ENCODE assay signal across 11 cellular contexts in genomic region chr3:67048716-67049076, GRCh38. TPM values are rescaled to one million over a fixed set of nuclear protein-coding genes. Genes with fewer than 3 reads are reported as not detected.
DNase-seq lines count a peak whose midpoint lies in the region; ATAC-seq, FAIRE-seq and TF ChIP-seq lines count a peak whose summit lies in the region.
"Had no signal": no experiment of that assay in that cellular context is flagged by ENCODE, and none has a peak within 500 bp of the region (broad histone marks: within the 10 kb centered on the region; RNA-seq: fewer than 3 reads in every experiment).

No MANE protein-coding gene starts in this region.

- RAD21 ChIA-PET in GM12878 (lab: Charles Lee; ENCODE audit: unreplicated experiment) = interaction anchor here (1.1 to 5.2 kb wide), 7 partner anchors 25 to 65 kb away, joined by 3 to 47 read pairs (median 5); partner anchors contain the start of gene KBTBD8

- H3K4me1 ChIP-seq in GM12878 (ENCODE audit: control insufficient read depth, insufficient read depth, low read length) (peaks cover 24% of the 10 kb centered on the region), hepatocyte (ENCODE audit: insufficient read depth) (no peaks in the 10 kb centered on the region)

- H3K4me2 ChIP-seq in GM12878 (ENCODE audit: control insufficient read depth, insufficient read depth) (peak overlapping the region; percentile 69), hepatocyte (no peak overlapping the region)

- ATAC-seq in GM19025 (IDR thresholded peaks at IDR 0.05; ENCODE audit: low read depth, unreplicated experiment) = peak; percentile 54
- ATAC-seq in GM21723 (IDR thresholded peaks at IDR 0.05; ENCODE audit: unreplicated experiment) = peak; percentile 64
- peak; percentile 64 for ATAC-seq in HG03159 (IDR thresholded peaks at IDR 0.05; ENCODE audit: unreplicated experiment)
- ATAC-seq in GM12878 = peak; percentile 92

- FAIRE-seq in GM12878 (lab: Jason Lieb, UNC) (no peak), GM12891 (lab: Jason Lieb, UNC) (no peak)
- FAIRE-seq: keratinocyte had no signal

- intact Hi-C loops in GM12878 (cut with micrococcal nuclease; ENCODE audit: unreplicated experiment) = loop anchor here (1.0 to 5.0 kb wide), 2 partner anchors 48 to 64 kb away; no protein-coding TSS in a partner anchor
- intact Hi-C loops in activated CD4-positive, alpha-beta T cell treated with anti-CD3 and anti-CD28 coated beads, Interleukin-2, amount 10 ng/mL, durations not matched to agents 24 days and 14 days (cut with micrococcal nuclease) = no loop called here

- H3K36me3 ChIP-seq in GM12878 (ENCODE audit: control insufficient read depth in 2 of 2, insufficient read depth in 2 of 2, low read length in 1 of 2) = no peaks in the 10 kb centered on the region
- no peaks in the 10 kb centered on the region for H3K36me3 ChIP-seq in hepatocyte (replicated peaks; ENCODE audit: insufficient read depth, low read depth)

- no peaks in the 10 kb centered on the region for H3K9me2 ChIP-seq in hepatocyte (replicated peaks; ENCODE audit: insufficient read depth)

- SMC1A ChIA-PET in GM12878 (lab: Charles Lee; ENCODE audit: uncharacterized antibody, unreplicated experiment) = interaction anchor here (0.7 to 5.3 kb wide), 14 partner anchors 13 to 605 kb away, joined by 3 to 36 read pairs (median 4); partner anchors contain the start of gene KBTBD8

- in situ Hi-C loops in GM12878 (cut with MboI) = no loop called here

- POLR2A ChIA-PET in GM12878 (lab: Charles Lee) = interaction anchor here (1.3 to 2.8 kb wide), 4 partner anchors 31 to 50 kb away, joined by 3 to 8 read pairs (median 5); partner anchors contain the start of gene KBTBD8

- peaks cover 2% of the 10 kb centered on the region for H3K9me3 Mint-ChIP-seq in activated CD4-positive, alpha-beta T cell treated with anti-CD3 and anti-CD28 coated beads, Interleukin-2, amount 10 ng/mL, durations not matched to agents 24 days and 14 days
- H3K9me3 Mint-ChIP-seq: T-helper 2 cell treated with Interferon-gamma antibody and Interleukin-4, amounts not matched to agents 5 μg/mL and 100 μg/mL, for 36 hours had no signal

- H3K27ac ChIP-seq in GM12878 (ENCODE audit: control insufficient read depth, insufficient read depth) (peak overlapping the region; percentile 54), hepatocyte (no peak overlapping the region)

- DNase-seq in GM12878 (ENCODE audit: low read depth, low spot score) (peak; percentile 35), GM12891 (ENCODE audit: insufficient read length, low spot score) (no peak), hepatocyte (ENCODE audit: low spot score) (no peak)
- no peak for DNase-seq in activated CD4-positive, alpha-beta T cell treated with anti-CD3 and anti-CD28 coated beads, Interleukin-2, amount 10 ng/mL, durations not matched to agents 24 days and 14 days
- DNase-seq: stimulated activated CD4-positive, alpha-beta T cell treated with anti-CD3 and anti-CD28 coated beads, Interleukin-1b, Interleukin-23, amount 100 ng/mL, for 48 hours had no signal

- H3K9me3 ChIP-seq in GM12878 (replicated peaks; ENCODE audit: control insufficient read depth, insufficient read depth, low read length) (no peaks in the 10 kb centered on the region; the same call in 1 of the 3 replicates), hepatocyte (ENCODE audit: low read depth) (no peaks in the 10 kb centered on the region)

- TF ChIP-seq EP300 in GM12878 (IDR thresholded peaks at IDR 0.05; ENCODE audit: borderline replicate concordance in 1 of 2, control insufficient read depth in 1 of 2, low read depth in 2 of 2, low read length in 2 of 2) = no peak; a peak in 1 of 4 replicates

- WGBS in GM12878 (ENCODE audit: insufficient coverage, insufficient replicate concordance, low lambda C conversion rate, missing lambda C conversion rate) = 31% methylated on average over 3 of the region's 3 CpGs
- WGBS in hepatocyte (ENCODE audit: low lambda C conversion rate, missing lambda C conversion rate) = 85% methylated on average over 3 of the region's 3 CpGs

- H3K27me3 Mint-ChIP-seq in activated CD4-positive, alpha-beta T cell treated with anti-CD3 and anti-CD28 coated beads, Interleukin-2, amount 10 ng/mL, durations not matched to agents 24 days and 14 days = peaks cover 8% of the 10 kb centered on the region
- H3K27me3 Mint-ChIP-seq: brain had no signal

- TF ChIP-seq CTCF in GM12878 (IDR thresholded peaks at IDR 0.05 in 2 of 3, conservative IDR thresholded peaks at IDR 0.05 in 1 of 3; ENCODE audit: control insufficient read depth in 2 of 3, extremely low read depth in 1 of 3, insufficient read depth in 1 of 3, low read depth in 3 of 3, low read length in 3 of 3) (no peak), hepatocyte (IDR thresholded peaks at IDR 0.05; ENCODE audit: poor library complexity) (no peak)

- BruUV-seq in GM12878 (replicated peaks; lab: Mats Ljungman, UMichigan) = no TSS peak

- TF ChIP-seq RAD21 in GM12878 (IDR thresholded peaks at IDR 0.05; ENCODE audit: insufficient read depth, low read depth, low read length) = no peak

- H4K20me1 ChIP-seq in GM12878 (ENCODE audit: control insufficient read depth, insufficient read depth) (no peaks in the 10 kb centered on the region), hepatocyte (ENCODE audit: insufficient read depth, poor library complexity, severe bottlenecking) (no peaks in the 10 kb centered on the region)

- H3K27ac Mint-ChIP-seq in activated CD4-positive, alpha-beta T cell treated with anti-CD3 and anti-CD28 coated beads, Interleukin-2, amount 10 ng/mL, durations not matched to agents 24 days and 14 days = no peak overlapping the region
- H3K27ac Mint-ChIP-seq: brain; T-helper 2 cell treated with Interferon-gamma antibody and Interleukin-4, amounts not matched to agents 5 μg/mL and 100 μg/mL, for 36 hours had no signal

- H3K9ac ChIP-seq in GM12878 (ENCODE audit: control insufficient read depth, insufficient read depth, low read length) = peak overlapping the region; percentile 23

- H2AFZ ChIP-seq in GM12878 (ENCODE audit: control insufficient read depth, low read depth, low read length) (peak overlapping the region; percentile 67), hepatocyte (no peak overlapping the region)

- H3K4me1 Mint-ChIP-seq in activated CD4-positive, alpha-beta T cell treated with anti-CD3 and anti-CD28 coated beads, Interleukin-2, amount 10 ng/mL, durations not matched to agents 24 days and 14 days = no peaks in the 10 kb centered on the region

- H3K27me3 ChIP-seq in GM12878 (replicated peaks in 1 of 2; ENCODE audit: control insufficient read depth in 2 of 2, insufficient read depth in 2 of 2, low read length in 1 of 2) (no peaks in the 10 kb centered on the region), hepatocyte (no peaks in the 10 kb centered on the region)

- no peaks in the 10 kb centered on the region for H3K36me3 Mint-ChIP-seq in activated CD4-positive, alpha-beta T cell treated with anti-CD3 and anti-CD28 coated beads, Interleukin-2, amount 10 ng/mL, durations not matched to agents 24 days and 14 days (ENCODE audit: low read depth)
- H3K36me3 Mint-ChIP-seq: brain had no signal

- H3K79me2 ChIP-seq in GM12878 (ENCODE audit: control insufficient read depth, insufficient read depth, low read length) (no peaks in the 10 kb centered on the region), hepatocyte (no peaks in the 10 kb centered on the region)

- CTCF ChIA-PET in GM12878 (lab: Yijun Ruan, JAX) = interaction anchor here (0.7 to 4.6 kb wide), 11 partner anchors 10 to 81 kb away, joined by 3 to 47 read pairs (median 4); no protein-coding TSS in a partner anchor

- no peak overlapping the region for H3K4me3 Mint-ChIP-seq in activated CD4-positive, alpha-beta T cell treated with anti-CD3 and anti-CD28 coated beads, Interleukin-2, amount 10 ng/mL, durations not matched to agents 24 days and 14 days
- H3K4me3 Mint-ChIP-seq: brain; T-helper 2 cell treated with Interferon-gamma antibody and Interleukin-4, amounts not matched to agents 5 μg/mL and 100 μg/mL, for 36 hours had no signal

- TF ChIP-seq POLR2A in GM12878 (IDR thresholded peaks at IDR 0.05; ENCODE audit: low read depth, low read length) = no peak
- no peak for TF ChIP-seq POLR2A in GM12891 (IDR thresholded peaks at IDR 0.05; ENCODE audit: low read depth, low read length)

- H3K4me3 ChIP-seq in GM12878 = no peak overlapping the region
- no peak overlapping the region for H3K4me3 ChIP-seq in hepatocyte

TF ChIP-seq in GM12878, 131 proteins besides CTCF, POLR2A, EP300 and RAD21 (continues in another document):
- peak; percentile 1; the same call in 1 of the 2 replicates for TF ChIP-seq NFIC (IDR thresholded peaks at IDR 0.05; ENCODE audit: low read depth, low read length)
- no peak; the same call in 1 of the 2 replicates for TF ChIP-seq CREM (IDR thresholded peaks at IDR 0.05; ENCODE audit: low read depth)
- TF ChIP-seq BHLHE40 (IDR thresholded peaks at IDR 0.05; ENCODE audit: borderline replicate concordance in 1 of 2, low read depth in 2 of 2, low read length in 1 of 2) = no peak

TF ChIP-seq in GM12891, 5 proteins besides CTCF, POLR2A, EP300 and RAD21:
- no peak for TF ChIP-seq SPI1 (IDR thresholded peaks at IDR 0.05; ENCODE audit: low read depth, low read length)
- no peak for TF ChIP-seq TAF1 (IDR thresholded peaks at IDR 0.05; ENCODE audit: low read depth, low read length)
- TF ChIP-seq POU2F2 (IDR thresholded peaks at IDR 0.05; ENCODE audit: low read depth, low read length) = no peak
- TF ChIP-seq PAX5 (IDR thresholded peaks at IDR 0.05; ENCODE audit: insufficient read depth, low read length, severe bottlenecking) = no peak
- no peak for TF ChIP-seq POLR2AphosphoS5 (IDR thresholded peaks at IDR 0.05; ENCODE audit: low read depth, low read length)

RNA-seq across cellular contexts. Expression of gene KBTBD8, which starts 50.6 kb away (rescaled TPM):
- total RNA-seq in GM12878 (2013; cell fraction: nucleolus; rRNA removed) = 9.7 and 10.0 TPM in 2 replicates
- total RNA-seq in GM12878 (2014; rRNA removed) (33.2 and 38.5 TPM in 2 replicates), GM12878 (2014; rRNA removed; fragmentation: Illumina TruSeq; extraction: Trizol) (35.7 and 35.8 TPM in 2 replicates), GM12878 (2021) (27.6 and 28.8 TPM in 2 replicates), hepatocyte (10.0 and 14.2 TPM in 2 replicates)
- polyA plus RNA-seq in GM12878 (2011; ENCODE audit: low read depth) = 16.2 TPM
- polyA plus RNA-seq in GM12878 (2011; rRNA removed) (44.4 and 54.1 TPM in 2 replicates), GM12878 (2014; fragmentation: Illumina TruSeq; extraction: Trizol) (24.4 and 34.5 TPM in 2 replicates), GM12878 (2014; fragmentation: Nextera tagmentation; extraction: Ambion mirVana) (1 to 10 TPM; 8.5 to 9.2 TPM), GM12878 (2014; rRNA removed) (13.6 and 14.3 TPM in 2 replicates), GM12878 (2016; fragmentation: Nextera tagmentation; extraction: Ambion mirVana) (10 to 100 TPM; 11.9 to 13.5 TPM), hepatocyte (2.1 and 3.9 TPM in 2 replicates)
- 13.8 and 16.4 TPM in 2 replicates for polyA plus RNA-seq in GM12878 (2011; cell fraction: cytosol; rRNA removed)
- polyA plus RNA-seq in GM12878 (2011; cell fraction: nucleus; rRNA removed) = 11.6 and 14.3 TPM in 2 replicates
- 10.7 and 19.6 TPM in 2 replicates for polyA plus RNA-seq in GM12878 (2012)
- polyA minus RNA-seq in GM12878 (2011; rRNA and poly(A)+ RNA removed) = 40.0 and 87.9 TPM in 2 replicates
- 26.6 and 32.5 TPM in 2 replicates for polyA minus RNA-seq in GM12878 (2011; cell fraction: cytosol; rRNA and poly(A)+ RNA removed)
- polyA minus RNA-seq in GM12878 (2011; cell fraction: nucleus; rRNA and poly(A)+ RNA removed) = 17.2 and 22.4 TPM in 2 replicates
- 4.4 TPM for polyA plus RNA-seq in GM12891 (2012; ENCODE audit: low read depth, missing spikeins)
- total RNA-seq in activated CD4-positive, alpha-beta T cell treated with anti-CD3 and anti-CD28 coated beads, Interleukin-2, amount 10 ng/mL, durations not matched to agents 24 days and 14 days = 16.8 and 17.0 TPM in 2 replicates
